ENCODE assay signal across 1 cellular context in the genomic region with DNA sequence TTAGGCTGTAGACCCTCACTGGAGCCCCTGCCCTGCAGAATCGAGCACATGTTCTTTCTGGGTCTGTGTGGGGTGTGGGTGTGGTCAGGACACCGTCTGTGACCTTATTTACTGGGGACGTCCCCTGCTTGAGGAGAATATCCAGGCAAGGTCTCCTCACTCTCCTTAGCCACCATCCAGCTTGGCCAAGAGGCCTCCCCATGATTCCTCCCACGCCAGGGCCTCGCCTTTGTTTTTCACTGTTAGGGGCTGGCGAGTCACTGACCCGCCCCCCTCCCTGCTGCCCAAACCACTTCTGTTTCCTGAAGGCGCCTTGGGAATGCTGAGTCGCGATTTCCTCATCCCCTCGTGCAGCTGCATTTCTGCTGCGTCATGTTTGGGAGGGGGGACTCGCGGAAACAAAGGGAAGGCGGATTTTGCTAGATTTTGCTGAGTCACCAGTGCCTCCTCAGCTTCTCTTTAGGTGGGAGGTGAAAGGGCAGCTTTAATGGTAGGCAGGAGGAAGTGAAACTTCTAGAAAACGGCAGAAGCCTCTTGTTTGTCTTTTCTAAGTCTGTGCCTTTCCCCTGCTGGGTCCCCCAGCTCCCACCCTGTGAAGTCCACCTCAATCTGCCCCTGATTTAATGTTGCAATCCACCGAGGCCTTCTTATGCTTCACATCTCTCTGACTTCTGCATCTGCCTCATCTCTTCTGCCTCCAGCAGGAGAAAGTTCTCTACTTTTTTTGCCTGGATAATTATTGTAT.
TF ChIP-seq lines count a peak whose summit lies in the region.

No MANE protein-coding gene starts in this region.

TF ChIP-seq in K562, 482 proteins besides CTCF, POLR2A, EP300 and RAD21 (continued from another document and continues in another):
- TF ChIP-seq CUX1 (CRISPR knock-in tag; IDR thresholded peaks at IDR 0.05): 0 out of 2 replicates have a peak, but pooled peaks have one; percentile 76
- TF ChIP-seq ZNF311 (CRISPR knock-in tag; IDR thresholded peaks at IDR 0.05): no peak
- no peak for TF ChIP-seq KDM4B (IDR thresholded peaks at IDR 0.05; ENCODE audit: borderline replicate concordance in 2 of 2, low read depth in 1 of 2)
- no peak for TF ChIP-seq SREBF1 (IDR thresholded peaks at IDR 0.05; ENCODE audit: borderline replicate concordance, low read depth, low read length)
- TF ChIP-seq ZKSCAN1 (IDR thresholded peaks at IDR 0.05; ENCODE audit: low read depth, low read length): no peak
- TF ChIP-seq ZNF165 (CRISPR knock-in tag; IDR thresholded peaks at IDR 0.05; ENCODE audit: borderline replicate concordance): no peak
- peak; percentile 100 for TF ChIP-seq ZNF316 (IDR thresholded peaks at IDR 0.05)
- no peak for TF ChIP-seq ZNF561 (CRISPR knock-in tag; conservative IDR thresholded peaks at IDR 0.05)
- no peak for TF ChIP-seq ESRRB (CRISPR knock-in tag; IDR thresholded peaks at IDR 0.05; ENCODE audit: borderline replicate concordance)
- peak; percentile 86 for TF ChIP-seq LEF1 (IDR thresholded peaks at IDR 0.05)
- TF ChIP-seq, protein P1, sequence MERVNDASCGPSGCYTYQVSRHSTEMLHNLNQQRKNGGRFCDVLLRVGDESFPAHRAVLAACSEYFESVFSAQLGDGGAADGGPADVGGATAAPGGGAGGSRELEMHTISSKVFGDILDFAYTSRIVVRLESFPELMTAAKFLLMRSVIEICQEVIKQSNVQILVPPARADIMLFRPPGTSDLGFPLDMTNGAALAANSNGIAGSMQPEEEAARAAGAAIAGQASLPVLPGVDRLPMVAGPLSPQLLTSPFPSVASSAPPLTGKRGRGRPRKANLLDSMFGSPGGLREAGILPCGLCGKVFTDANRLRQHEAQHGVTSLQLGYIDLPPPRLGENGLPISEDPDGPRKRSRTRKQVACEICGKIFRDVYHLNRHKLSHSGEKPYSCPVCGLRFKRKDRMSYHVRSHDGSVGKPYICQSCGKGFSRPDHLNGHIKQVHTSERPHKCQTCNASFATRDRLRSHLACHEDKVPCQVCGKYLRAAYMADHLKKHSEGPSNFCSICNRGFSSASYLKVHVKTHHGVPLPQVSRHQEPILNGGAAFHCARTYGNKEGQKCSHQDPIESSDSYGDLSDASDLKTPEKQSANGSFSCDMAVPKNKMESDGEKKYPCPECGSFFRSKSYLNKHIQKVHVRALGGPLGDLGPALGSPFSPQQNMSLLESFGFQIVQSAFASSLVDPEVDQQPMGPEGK (CRISPR knock-in tag; IDR thresholded peaks at IDR 0.05; ENCODE audit: borderline replicate concordance): no peak
- TF ChIP-seq, protein P2, sequence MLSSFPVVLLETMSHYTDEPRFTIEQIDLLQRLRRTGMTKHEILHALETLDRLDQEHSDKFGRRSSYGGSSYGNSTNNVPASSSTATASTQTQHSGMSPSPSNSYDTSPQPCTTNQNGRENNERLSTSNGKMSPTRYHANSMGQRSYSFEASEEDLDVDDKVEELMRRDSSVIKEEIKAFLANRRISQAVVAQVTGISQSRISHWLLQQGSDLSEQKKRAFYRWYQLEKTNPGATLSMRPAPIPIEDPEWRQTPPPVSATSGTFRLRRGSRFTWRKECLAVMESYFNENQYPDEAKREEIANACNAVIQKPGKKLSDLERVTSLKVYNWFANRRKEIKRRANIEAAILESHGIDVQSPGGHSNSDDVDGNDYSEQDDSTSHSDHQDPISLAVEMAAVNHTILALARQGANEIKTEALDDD (IDR thresholded peaks at IDR 0.05): no peak
- TF ChIP-seq, protein P3, sequence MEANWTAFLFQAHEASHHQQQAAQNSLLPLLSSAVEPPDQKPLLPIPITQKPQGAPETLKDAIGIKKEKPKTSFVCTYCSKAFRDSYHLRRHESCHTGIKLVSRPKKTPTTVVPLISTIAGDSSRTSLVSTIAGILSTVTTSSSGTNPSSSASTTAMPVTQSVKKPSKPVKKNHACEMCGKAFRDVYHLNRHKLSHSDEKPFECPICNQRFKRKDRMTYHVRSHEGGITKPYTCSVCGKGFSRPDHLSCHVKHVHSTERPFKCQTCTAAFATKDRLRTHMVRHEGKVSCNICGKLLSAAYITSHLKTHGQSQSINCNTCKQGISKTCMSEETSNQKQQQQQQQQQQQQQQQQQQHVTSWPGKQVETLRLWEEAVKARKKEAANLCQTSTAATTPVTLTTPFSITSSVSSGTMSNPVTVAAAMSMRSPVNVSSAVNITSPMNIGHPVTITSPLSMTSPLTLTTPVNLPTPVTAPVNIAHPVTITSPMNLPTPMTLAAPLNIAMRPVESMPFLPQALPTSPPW (CRISPR knock-in tag; IDR thresholded peaks at IDR 0.05): peak; percentile 98
- TF ChIP-seq CREB1 (IDR thresholded peaks at IDR 0.05): no peak
- TF ChIP-seq CREB1 (CRISPR knock-in tag; IDR thresholded peaks at IDR 0.05): no peak
- TF ChIP-seq FOXK1 (CRISPR knock-in tag; IDR thresholded peaks at IDR 0.05; ENCODE audit: borderline replicate concordance): no peak
- TF ChIP-seq BACH1 (tag; IDR thresholded peaks at IDR 0.05): peak; percentile 100
- TF ChIP-seq MCM5 (IDR thresholded peaks at IDR 0.05; ENCODE audit: low read depth): no peak
- no peak for TF ChIP-seq ZNF274 (IDR thresholded peaks at IDR 0.05; ENCODE audit: borderline replicate concordance, low read depth, low read length)
- TF ChIP-seq POLR2B (IDR thresholded peaks at IDR 0.05; ENCODE audit: low read depth, partially characterized antibody): no peak
- TF ChIP-seq MIER1 (IDR thresholded peaks at IDR 0.05; ENCODE audit: low read depth): no peak
- no peak for TF ChIP-seq NR4A1 (CRISPR knock-in tag; IDR thresholded peaks at IDR 0.05)
- TF ChIP-seq NR4A1 (tag; IDR thresholded peaks at IDR 0.05): peak; percentile 69; the same call in 1 of the 2 replicates
- no peak for TF ChIP-seq GTF2A2 (tag; IDR thresholded peaks at IDR 0.05)
- no peak for TF ChIP-seq ZNF77 (CRISPR knock-in tag; IDR thresholded peaks at IDR 0.05)
- TF ChIP-seq ESRRA (IDR thresholded peaks at IDR 0.05; ENCODE audit: borderline replicate concordance, low read depth): peak; percentile 20; the same call in 1 of the 2 replicates
- TF ChIP-seq CEBPB (tag; IDR thresholded peaks at IDR 0.05): peak; percentile 95
- no peak for TF ChIP-seq ZNF408 (CRISPR knock-in tag; IDR thresholded peaks at IDR 0.05; ENCODE audit: low read depth)
- TF ChIP-seq, protein P4, sequence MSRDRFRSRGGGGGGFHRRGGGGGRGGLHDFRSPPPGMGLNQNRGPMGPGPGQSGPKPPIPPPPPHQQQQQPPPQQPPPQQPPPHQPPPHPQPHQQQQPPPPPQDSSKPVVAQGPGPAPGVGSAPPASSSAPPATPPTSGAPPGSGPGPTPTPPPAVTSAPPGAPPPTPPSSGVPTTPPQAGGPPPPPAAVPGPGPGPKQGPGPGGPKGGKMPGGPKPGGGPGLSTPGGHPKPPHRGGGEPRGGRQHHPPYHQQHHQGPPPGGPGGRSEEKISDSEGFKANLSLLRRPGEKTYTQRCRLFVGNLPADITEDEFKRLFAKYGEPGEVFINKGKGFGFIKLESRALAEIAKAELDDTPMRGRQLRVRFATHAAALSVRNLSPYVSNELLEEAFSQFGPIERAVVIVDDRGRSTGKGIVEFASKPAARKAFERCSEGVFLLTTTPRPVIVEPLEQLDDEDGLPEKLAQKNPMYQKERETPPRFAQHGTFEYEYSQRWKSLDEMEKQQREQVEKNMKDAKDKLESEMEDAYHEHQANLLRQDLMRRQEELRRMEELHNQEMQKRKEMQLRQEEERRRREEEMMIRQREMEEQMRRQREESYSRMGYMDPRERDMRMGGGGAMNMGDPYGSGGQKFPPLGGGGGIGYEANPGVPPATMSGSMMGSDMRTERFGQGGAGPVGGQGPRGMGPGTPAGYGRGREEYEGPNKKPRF (IDR thresholded peaks at IDR 0.05; ENCODE audit: low read depth, low read length): no peak
- no peak for TF ChIP-seq TAF15 (IDR thresholded peaks at IDR 0.05; ENCODE audit: low read depth, low read length)
- no peak for TF ChIP-seq HNRNPL (IDR thresholded peaks at IDR 0.05; ENCODE audit: low read depth, low read length)
- TF ChIP-seq TRIM28 (IDR thresholded peaks at IDR 0.05): no peak
- TF ChIP-seq KDM5B (IDR thresholded peaks at IDR 0.05; ENCODE audit: insufficient replicate concordance, low read depth, low read length): peak; percentile 45
- no peak for TF ChIP-seq BCOR (IDR thresholded peaks at IDR 0.05)
- no peak for TF ChIP-seq E2F3 (CRISPR knock-in tag; IDR thresholded peaks at IDR 0.05)
- TF ChIP-seq BCL6 (CRISPR knock-in tag; IDR thresholded peaks at IDR 0.05): no peak
- TF ChIP-seq NFATC3 (IDR thresholded peaks at IDR 0.05): 0 out of 2 replicates have a peak, but pooled peaks have one; percentile 38
- TF ChIP-seq PHF21A (IDR thresholded peaks at IDR 0.05; ENCODE audit: borderline replicate concordance, low read depth): peak; percentile 76; the same call in 1 of the 2 replicates
- no peak for TF ChIP-seq NELFE (IDR thresholded peaks at IDR 0.05; ENCODE audit: insufficient read depth, insufficient read length)
- no peak for TF ChIP-seq HNRNPLL (IDR thresholded peaks at IDR 0.05; ENCODE audit: low read depth, low read length, poor library complexity, severe bottlenecking)
- TF ChIP-seq HMG20B (CRISPR knock-in tag; IDR thresholded peaks at IDR 0.05): no peak
- 0 out of 2 replicates have a peak, but pooled peaks have one; percentile 27 for TF ChIP-seq GATAD2B (IDR thresholded peaks at IDR 0.05; ENCODE audit: borderline replicate concordance)
- no peak for TF ChIP-seq ZNF23 (CRISPR knock-in tag; IDR thresholded peaks at IDR 0.05)
